In the genomic region with DNA sequence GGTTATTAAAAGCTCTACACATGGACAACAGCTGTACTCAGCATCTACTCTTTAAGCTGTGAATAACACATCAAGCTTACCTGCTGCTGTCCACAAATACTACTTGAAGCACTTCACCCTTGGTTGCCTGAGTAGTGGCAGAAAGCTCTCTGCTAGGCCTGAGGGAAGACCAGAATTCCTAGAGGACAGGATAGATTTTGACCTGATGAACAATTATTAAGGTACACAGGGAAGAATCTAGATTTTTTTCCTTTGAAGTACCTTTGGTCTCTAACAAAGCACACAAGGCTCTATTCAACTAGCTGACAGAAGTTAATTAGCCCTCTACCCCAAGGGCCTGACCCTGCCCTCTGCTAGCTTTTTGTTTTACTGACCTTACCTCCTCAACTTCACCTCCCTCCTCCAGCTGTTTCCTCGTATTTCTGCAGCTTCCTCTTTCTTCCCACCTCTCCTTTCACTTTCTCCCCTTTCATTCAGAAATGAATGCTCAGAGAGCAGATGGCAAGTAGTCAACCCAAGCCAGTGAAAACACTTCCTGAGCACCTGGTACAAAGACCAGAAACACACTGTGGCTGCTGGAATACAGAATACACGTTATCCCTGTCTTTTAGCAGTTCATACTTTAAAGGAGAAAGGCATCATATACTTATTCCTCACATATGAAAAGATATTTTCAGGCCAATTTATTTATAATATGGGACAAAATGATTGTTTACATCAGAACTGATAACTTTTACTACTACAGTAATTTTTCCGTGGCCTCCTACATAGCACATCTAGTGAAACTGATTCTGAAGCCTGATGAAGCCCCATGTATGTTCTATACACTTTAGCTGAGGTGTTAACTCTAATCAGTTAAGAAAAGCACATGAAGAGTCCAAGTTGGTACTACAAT, we compare ENCODE assay signal across 8 cellular contexts. TPM values are rescaled to one million over a fixed set of nuclear protein-coding genes. Genes with fewer than 3 reads are reported as not detected.
DNase-seq lines count a peak whose midpoint lies in the region; ATAC-seq and TF ChIP-seq lines count a peak whose summit lies in the region.

No MANE protein-coding gene starts in this region.

- CTCF ChIA-PET in SK-N-SH (lab: Yijun Ruan, JAX): interaction anchor here (1.0 to 20.5 kb wide), 15 partner anchors 8 to 872 kb away, joined by 3 to 1002 read pairs (median 7); a partner anchor contains a TSS

- peaks cover 10% of the 10 kb centered on the region for H3K36me3 Mint-ChIP-seq in osteocyte (ENCODE audit: unreplicated experiment)

- H3F3A ChIP-seq in SK-N-SH (replicated peaks; ENCODE audit: insufficient read depth): peaks cover 80% of the 10 kb centered on the region

- WGBS in SK-N-SH (ENCODE audit: low lambda C conversion rate): 72% methylated on average over 3 of the region's 3 CpGs
- 52 to 56% methylated on average over 3 of the region's 3 CpGs for WGBS in aorta, 2 donors

- TF ChIP-seq RAD21 in SK-N-SH (IDR thresholded peaks at IDR 0.05; ENCODE audit: low read length): no peak

- TF ChIP-seq CTCF in KMS-11 (conservative IDR thresholded peaks at IDR 0.05; ENCODE audit: low read depth, low read length) (no peak), SK-N-SH (IDR thresholded peaks at IDR 0.05) (no peak), left lung (IDR thresholded peaks at IDR 0.05) (no peak), osteocyte (IDR thresholded peaks at IDR 0.05) (no peak)

- no peaks in the 10 kb centered on the region for H3K79me2 ChIP-seq in KMS-11 (ENCODE audit: insufficient read depth, low read depth)
- peaks cover 8% of the 10 kb centered on the region for H3K79me2 ChIP-seq in SK-N-SH (ENCODE audit: insufficient read depth)

- no peak overlapping the region for H3K27ac Mint-ChIP-seq in osteocyte (ENCODE audit: unreplicated experiment)

- H3K4me3 ChIP-seq in KMS-11 (IDR thresholded peaks at IDR 0.05; ENCODE audit: insufficient read depth, low read depth, low read length): no peak overlapping the region
- no peak overlapping the region for H3K4me3 ChIP-seq in SK-N-SH (ENCODE audit: low read depth in 2 of 2, low read length in 1 of 2)
- H3K4me3 ChIP-seq in left lung: no peak overlapping the region
- H3K4me3 ChIP-seq in aorta (ENCODE audit: low read length in 2 of 2): no peak overlapping the region

- ATAC-seq in left lung (peak; percentile 70), HG02571 (IDR thresholded peaks at IDR 0.05; ENCODE audit: unreplicated experiment) (no peak), GM18870 (IDR thresholded peaks at IDR 0.05; ENCODE audit: unreplicated experiment) (no peak), aorta (ENCODE audit: low FRiP score) (no peak)

- no peak overlapping the region for H3K4me3 Mint-ChIP-seq in osteocyte (ENCODE audit: unreplicated experiment)

- H3K27ac ChIP-seq in KMS-11 (no peak overlapping the region), SK-N-SH (ENCODE audit: low read depth in 2 of 2, low read length in 1 of 2) (peak overlapping the region in 1 of 2 experiments; percentile 39; a peak in 1 of 4 replicates), left lung (peak overlapping the region in 1 of 2 donors; percentile 0), aorta (ENCODE audit: low read depth in 1 of 2, low read length in 2 of 2) (peak overlapping the region in 1 of 2 donors; percentile 52)

- H3K4me2 ChIP-seq in KMS-11 (peak overlapping the region; percentile 1; the same call in 1 of the 2 replicates), SK-N-SH (no peak overlapping the region)

- no peaks in the 10 kb centered on the region for H4K20me1 ChIP-seq in KMS-11 (ENCODE audit: insufficient read depth)
- no peaks in the 10 kb centered on the region for H4K20me1 ChIP-seq in SK-N-SH (ENCODE audit: insufficient read depth)

- H3K36me3 ChIP-seq in KMS-11 (ENCODE audit: insufficient read depth): no peaks in the 10 kb centered on the region
- H3K36me3 ChIP-seq in SK-N-SH (replicated peaks in 1 of 2; ENCODE audit: control insufficient read depth in 1 of 2, insufficient read depth in 2 of 2, low read length in 1 of 2): peaks cover 19 to 27% of the 10 kb centered on the region in 2 experiments
- peaks cover 0 to 13% of the 10 kb centered on the region in 2 donors for H3K36me3 ChIP-seq in left lung
- no peaks in the 10 kb centered on the region for H3K36me3 ChIP-seq in aorta (ENCODE audit: control insufficient read depth in 1 of 2, insufficient read depth in 2 of 2, low read length in 1 of 2)

- H3K9ac ChIP-seq in KMS-11: no peak overlapping the region
- no peak overlapping the region for H3K9ac ChIP-seq in SK-N-SH

- H3K27me3 ChIP-seq in KMS-11 (ENCODE audit: insufficient read depth, low read depth) (peaks cover 9% of the 10 kb centered on the region; the same call in 1 of the 2 replicates), SK-N-SH (ENCODE audit: insufficient read depth) (no peaks in the 10 kb centered on the region), left lung (no peaks in the 10 kb centered on the region), aorta (ENCODE audit: control insufficient read depth in 1 of 2, insufficient read depth in 2 of 2, low read length in 1 of 2) (no peaks in the 10 kb centered on the region)

- POLR2A ChIA-PET in SK-N-SH (lab: Yijun Ruan, JAX): interaction anchor here (0.6 to 5.0 kb wide), 8 partner anchors 14 to 257 kb away, joined by 3 to 36 read pairs (median 4); a partner anchor contains a TSS

- intact Hi-C loops in left lung (cut with DNase I): loop anchor here (5.0 to 10.0 kb wide), 2 partner anchors 126 to 129 kb away; no protein-coding TSS in a partner anchor
- intact Hi-C loops in aorta (cut with DNase I): loop anchor here in 1 of 2 donors (2.0 to 10.0 kb wide), 2 partner anchors 135 to 869 kb away; no protein-coding TSS in a partner anchor

- H3K4me1 ChIP-seq in KMS-11 (ENCODE audit: low read depth, poor library complexity, severe bottlenecking): peaks cover 41% of the 10 kb centered on the region
- H3K4me1 ChIP-seq in SK-N-SH (ENCODE audit: control insufficient read depth in 1 of 2, insufficient read depth in 2 of 2, low read depth in 1 of 2, low read length in 1 of 2): peaks cover 4 to 23% of the 10 kb centered on the region in 2 experiments; a peak in 2 of 4 replicates
- peaks cover 0 to 34% of the 10 kb centered on the region in 2 donors for H3K4me1 ChIP-seq in left lung
- H3K4me1 ChIP-seq in aorta (ENCODE audit: control insufficient read depth in 1 of 2, insufficient read depth in 2 of 2, low read length in 2 of 2): no peaks in the 10 kb centered on the region

- DNase-seq in DMS153 (lab: John Stamatoyannopoulos, UW) (peak; percentile 60), SK-N-SH (no peak), left lung (no peak), osteocyte (ENCODE audit: extremely low spot score, unreplicated experiment) (no peak), aorta (no peak)

- H3K9me3 ChIP-seq in SK-N-SH (no peaks in the 10 kb centered on the region), left lung (no peaks in the 10 kb centered on the region), aorta (ENCODE audit: control insufficient read depth, low read length) (no peaks in the 10 kb centered on the region)

- no peaks in the 10 kb centered on the region for H3K9me2 ChIP-seq in SK-N-SH

- no peak for TF ChIP-seq EP300 in SK-N-SH (IDR thresholded peaks at IDR 0.05; ENCODE audit: borderline replicate concordance in 1 of 2, low read depth in 1 of 2, low read length in 1 of 2)

- H3K27me3 Mint-ChIP-seq in osteocyte (ENCODE audit: unreplicated experiment): no peaks in the 10 kb centered on the region

- no peak overlapping the region for H2AFZ ChIP-seq in KMS-11 (ENCODE audit: low read depth)
- H2AFZ ChIP-seq in SK-N-SH (ENCODE audit: low read depth): no peak overlapping the region

- no peaks in the 10 kb centered on the region for H3K9me3 Mint-ChIP-seq in osteocyte (ENCODE audit: unreplicated experiment)

- H3K4me1 Mint-ChIP-seq in osteocyte (ENCODE audit: unreplicated experiment): peaks cover 27% of the 10 kb centered on the region

TF ChIP-seq in SK-N-SH, 30 proteins besides CTCF, POLR2A, EP300 and RAD21:
- TF ChIP-seq MEF2A (IDR thresholded peaks at IDR 0.05; ENCODE audit: borderline replicate concordance, low read depth): no peak
- TF ChIP-seq POLR2AphosphoS5 (IDR thresholded peaks at IDR 0.05; ENCODE audit: low read depth, low read length): peak; percentile 52

RNA-seq across cellular contexts. Expression of a gene that starts 5.7 kb away (rescaled TPM):
- polyA plus RNA-seq in SK-N-SH (2012; rRNA removed): 35.1 and 43.0 TPM in 2 replicates
- polyA plus RNA-seq in SK-N-SH (2012; cell fraction: cytosol; rRNA removed): 42.9 and 43.3 TPM in 2 replicates
- polyA plus RNA-seq in SK-N-SH (2012; cell fraction: nucleus; rRNA removed): 27.8 and 49.4 TPM in 2 replicates
- 10 to 100 TPM; 62.7 to 62.9 TPM for total RNA-seq in left lung
- total RNA-seq in osteocyte: 50.6 and 50.8 TPM in 2 replicates
- total RNA-seq in aorta: 10 to 100 TPM; 57.3 to 59.8 TPM
- 10 to 100 TPM; 21.2 to 27.7 TPM for polyA plus RNA-seq in aorta

RNA-seq across cellular contexts. Expression of a gene that starts 13.3 kb away (rescaled TPM):
- polyA plus RNA-seq in SK-N-SH (2012; rRNA removed): 248 and 291 TPM in 2 replicates
- 162 and 163 TPM in 2 replicates for polyA plus RNA-seq in SK-N-SH (2012; cell fraction: cytosol; rRNA removed)
- 1,134 and 1,547 TPM in 2 replicates for polyA plus RNA-seq in SK-N-SH (2012; cell fraction: nucleus; rRNA removed)
- 100 to 1,000 TPM; 137 to 200 TPM for total RNA-seq in left lung
- 158 and 161 TPM in 2 replicates for total RNA-seq in osteocyte
- 100 to 1,000 TPM; 138 to 147 TPM for total RNA-seq in aorta
- polyA plus RNA-seq in aorta: 100 to 1,000 TPM in 1 of 2 donors, 10 to 100 TPM in 1; 84.5 to 102 TPM

RNA-seq across cellular contexts. Expression of a gene that starts 38.5 kb away (rescaled TPM):
- polyA plus RNA-seq in SK-N-SH (2012; rRNA removed): 50.3 and 58.9 TPM in 2 replicates
- 25.4 and 31.6 TPM in 2 replicates for polyA plus RNA-seq in SK-N-SH (2012; cell fraction: cytosol; rRNA removed)
- 207 and 306 TPM in 2 replicates for polyA plus RNA-seq in SK-N-SH (2012; cell fraction: nucleus; rRNA removed)
- 10 to 100 TPM; 44.1 to 47.3 TPM for total RNA-seq in left lung
- 34.7 and 38.4 TPM in 2 replicates for total RNA-seq in osteocyte
- total RNA-seq in aorta: 10 to 100 TPM; 42.9 to 43.6 TPM
- 10 to 100 TPM; 25.4 to 26.7 TPM for polyA plus RNA-seq in aorta
